In genomic region chr2:98565286-98565860, GRCh38 we compare ENCODE assay signal across 16 cellular contexts. TPM values are rescaled to one million over a fixed set of nuclear protein-coding genes. Genes with fewer than 3 reads are reported as not detected.
DNase-seq lines count a peak whose midpoint lies in the region; TF ChIP-seq lines count a peak whose summit lies in the region.
"Had no signal": no experiment of that assay in that cellular context is flagged by ENCODE, and none has a peak within 500 bp of the region (broad histone marks: within the 10 kb centered on the region; RNA-seq: fewer than 3 reads in every experiment).

No MANE protein-coding gene starts in this region.

- no peaks in the 10 kb centered on the region for H3K9me3 Mint-ChIP-seq in activated T-cell treated with anti-CD3 and anti-CD28 coated beads, Interleukin-2, amount 50 U/mL, for 24 hours

- peak overlapping the region; percentile 63 for H3K27ac Mint-ChIP-seq in activated T-cell treated with anti-CD3 and anti-CD28 coated beads, Interleukin-2, amount 50 U/mL, for 24 hours

- no peaks in the 10 kb centered on the region for H3K36me3 ChIP-seq in colonic mucosa

- intact Hi-C loops in colonic mucosa (cut with DNase I) = loop anchor here (5.0 to 10.0 kb wide), 2 partner anchors 37 to 121 kb away; partner anchors contain the start of gene INPP4A

- H3K27me3 ChIP-seq in colonic mucosa = no peaks in the 10 kb centered on the region

- no peak for TF ChIP-seq CTCF in colonic mucosa (IDR thresholded peaks at IDR 0.05)

- no peaks in the 10 kb centered on the region for H3K9me3 ChIP-seq in colonic mucosa

- H3K27me3 Mint-ChIP-seq in activated T-cell treated with anti-CD3 and anti-CD28 coated beads, Interleukin-2, amount 50 U/mL, for 24 hours = no peaks in the 10 kb centered on the region

- peaks cover 86% of the 10 kb centered on the region for H3K36me3 Mint-ChIP-seq in activated T-cell treated with anti-CD3 and anti-CD28 coated beads, Interleukin-2, amount 50 U/mL, for 24 hours (ENCODE audit: low read depth)

- H3K4me1 Mint-ChIP-seq in activated T-cell treated with anti-CD3 and anti-CD28 coated beads, Interleukin-2, amount 50 U/mL, for 24 hours (ENCODE audit: low read depth) = no peaks in the 10 kb centered on the region

- no peak overlapping the region for H3K4me3 Mint-ChIP-seq in activated T-cell treated with anti-CD3 and anti-CD28 coated beads, Interleukin-2, amount 50 U/mL, for 24 hours

- H3K4me1 ChIP-seq in colonic mucosa = no peaks in the 10 kb centered on the region

- peak overlapping the region; percentile 13 for H3K27ac ChIP-seq in colonic mucosa

- no peak for DNase-seq in activated T-cell treated with anti-CD3 and anti-CD28 coated beads, Interleukin-2, amount 50 U/mL, for 24 hours
- DNase-seq in activated T-cell treated with anti-CD3 and anti-CD28 coated beads for 4 hours = no peak
- DNase-seq in Ammon's horn (ENCODE audit: low spot score) = peak; percentile 65
- peak; percentile 68 for DNase-seq in SW480 (ENCODE audit: low spot score)
- DNase-seq in colonic mucosa = no peak
- no peak for DNase-seq in occipital lobe (lab: John Stamatoyannopoulos, UW)
- DNase-seq in SKM-1 (lab: John Stamatoyannopoulos, UW; ENCODE audit: unreplicated experiment) = no peak
- no peak for DNase-seq in HuH-7 (ENCODE audit: low spot score)
- DNase-seq: DMS53, H7, Karpas-422, MM.1S, NCI-H1105, NCI-H187, NCI-H446 treated with DMSO at 0.1 percent for 48 hours, NCI-H748 treated with DMSO at 0.1 percent for 48 hours had no signal

- no peak overlapping the region for H3K4me3 ChIP-seq in colonic mucosa

- no peak overlapping the region for H3K9ac ChIP-seq in colonic mucosa (ENCODE audit: low read depth in 2 of 2, low read length in 2 of 2)

RNA-seq across cellular contexts. Expression of gene COA5, which starts 42.9 kb away (rescaled TPM):
- total RNA-seq in colonic mucosa (10 to 100 TPM; 23.5 to 27.1 TPM), occipital lobe (61.0 TPM)

RNA-seq across cellular contexts. Expression of gene UNC50, which starts 43.0 kb away (rescaled TPM):
- total RNA-seq in colonic mucosa (10 to 100 TPM; 29.9 to 30.8 TPM), occipital lobe (51.8 TPM)

Comparison
In these comparisons a context has a peak if more than half of its experiments do, and no peak if none do; other contexts are left out.
1. DNase-seq: peak in Ammon's horn (single experiment) and SW480 (single experiment); none in activated T-cell treated with anti-CD3 and anti-CD28 coated beads, Interleukin-2, amount 50 U/mL, for 24 hours (single experiment), activated T-cell treated with anti-CD3 and anti-CD28 coated beads for 4 hours (single experiment), colonic mucosa (single experiment), occipital lobe (single experiment), SKM-1 (single experiment) and HuH-7 (single experiment).